In genomic region chr1:51840182-51840581, GRCh38 we compare ENCODE assay signal across 1 cellular context.
TF ChIP-seq lines count a peak whose summit lies in the region.

No MANE protein-coding gene starts in this region.

TF ChIP-seq in HEK293, 187 proteins besides CTCF, POLR2A, EP300 and RAD21 (continued from another document):
- TF ChIP-seq ZNF513 (tag by site-specific recombination; IDR thresholded peaks at IDR 0.05) (peak; percentile 98), ZNF747 (tag by site-specific recombination; IDR thresholded peaks at IDR 0.05) (no peak), ZNF10 (tag by site-specific recombination; IDR thresholded peaks at IDR 0.05) (no peak)
